In genomic region chrX:11890843-11891514, GRCh38 we compare ENCODE assay signal across 13 cellular contexts.
DNase-seq lines count a peak whose midpoint lies in the region; ATAC-seq and TF ChIP-seq lines count a peak whose summit lies in the region.
"Had no signal": no experiment of that assay in that cellular context is flagged by ENCODE, and none has a peak within 500 bp of the region (broad histone marks: within the 10 kb centered on the region; RNA-seq: fewer than 3 reads in every experiment).

No MANE protein-coding gene starts in this region.

- no peaks in the 10 kb centered on the region for H3K79me2 ChIP-seq in GM23248 (ENCODE audit: insufficient read depth)

- H3K36me3 ChIP-seq in mucosa of descending colon (ENCODE audit: low read depth) (no peaks in the 10 kb centered on the region), GM23248 (ENCODE audit: low read depth) (no peaks in the 10 kb centered on the region)
- H3K36me3 ChIP-seq: neutrophil had no signal

- no peak overlapping the region for H3K27ac ChIP-seq in GM23248
- H3K27ac ChIP-seq: HL-60, neutrophil, VCaP had no signal

- in situ Hi-C loops in GM23248 (cut with MboI), result no loop called here

- H3K4me1 ChIP-seq in mucosa of descending colon (ENCODE audit: low read depth), result no peaks in the 10 kb centered on the region
- no peaks in the 10 kb centered on the region for H3K4me1 ChIP-seq in GM23248 (ENCODE audit: insufficient read depth)

- H3K27ac Mint-ChIP-seq in endothelial cell (ENCODE audit: unreplicated experiment), result no peak overlapping the region

- H4K20me1 ChIP-seq in GM23248 (ENCODE audit: insufficient read depth), result no peaks in the 10 kb centered on the region

- no peaks in the 10 kb centered on the region for H3K36me3 Mint-ChIP-seq in endothelial cell (ENCODE audit: low read depth, unreplicated experiment)

- H3K9me2 ChIP-seq in GM23248 (ENCODE audit: insufficient read depth), result no peaks in the 10 kb centered on the region

- 0% methylated on average over 4 to 6 of the region's 6 CpGs for WGBS in GM23248 (ENCODE audit: low coverage in 1 of 2, low lambda C conversion rate in 2 of 2, missing lambda C conversion rate in 2 of 2), 2 experiments

- no peak for TF ChIP-seq CTCF in mucosa of descending colon (IDR thresholded peaks at IDR 0.05)
- no peak for TF ChIP-seq CTCF in GM20000 (IDR thresholded peaks at IDR 0.05; ENCODE audit: extremely low read depth, missing control alignments)
- no peak for TF ChIP-seq CTCF in endothelial cell (IDR thresholded peaks at IDR 0.05; ENCODE audit: unreplicated experiment)

- H3K9me3 ChIP-seq in mucosa of descending colon (no peaks in the 10 kb centered on the region), GM23248 (ENCODE audit: low read depth) (no peaks in the 10 kb centered on the region)
- H3K9me3 ChIP-seq: neutrophil had no signal

- H3K27me3 Mint-ChIP-seq in endothelial cell (ENCODE audit: unreplicated experiment), result no peaks in the 10 kb centered on the region

- H2AFZ ChIP-seq in GM23248, result no peak overlapping the region

- no peaks in the 10 kb centered on the region for H3K27me3 ChIP-seq in GM23248 (replicated peaks; ENCODE audit: insufficient read depth)
- H3K27me3 ChIP-seq: neutrophil had no signal

- no peak overlapping the region for H3K9ac ChIP-seq in GM23248

- peak; percentile 50 for DNase-seq in CD1c-positive myeloid dendritic cell (ENCODE audit: extremely low spot score)
- peak; percentile 92 for DNase-seq in NCI-H2171 treated with DMSO at 0.1 percent for 48 hours (lab: John Stamatoyannopoulos, UW)
- peak; percentile 24 for DNase-seq in cerebellum (ENCODE audit: low spot score)
- DNase-seq in mucosa of descending colon, result peak; percentile 11 to 40 (median 33)
- DNase-seq in GM23248, result no peak
- DNase-seq in GM20000 (ENCODE audit: low spot score), result no peak
- DNase-seq in endothelial cell (ENCODE audit: low spot score), result no peak
- DNase-seq in NCI-H2029 (lab: John Stamatoyannopoulos, UW), result no peak
- DNase-seq: NCI-H526 had no signal

- no peaks in the 10 kb centered on the region for H3K9me3 Mint-ChIP-seq in endothelial cell (ENCODE audit: unreplicated experiment)

- H3K4me1 Mint-ChIP-seq in endothelial cell (ENCODE audit: unreplicated experiment), result no peaks in the 10 kb centered on the region

- peak; percentile 64 for ATAC-seq in mucosa of descending colon
- ATAC-seq: left lobe of liver had no signal

- H3K4me2 ChIP-seq in GM23248 (ENCODE audit: unreplicated experiment), result no peak overlapping the region

- no peak overlapping the region for H3K4me3 Mint-ChIP-seq in endothelial cell (ENCODE audit: unreplicated experiment)

- H3K4me3 ChIP-seq in mucosa of descending colon, result no peak overlapping the region
- H3K4me3 ChIP-seq in GM23248, result no peak overlapping the region

- H3F3A ChIP-seq in GM23248 (ENCODE audit: insufficient read depth), result no peaks in the 10 kb centered on the region

- intact Hi-C loops in mucosa of descending colon (cut with DNase I, micrococcal nuclease), result no loop called here

Comparison
In these comparisons a context has a peak if more than half of its experiments do, and no peak if none do; other contexts are left out.
1. DNase-seq: peak in CD1c-positive myeloid dendritic cell (single experiment), NCI-H2171 treated with DMSO at 0.1 percent for 48 hours (single experiment), cerebellum (single experiment) and mucosa of descending colon (3 of 3); none in GM23248 (single experiment), GM20000 (single experiment), endothelial cell (single experiment) and NCI-H2029 (single experiment).